Comparison of ENCODE assay signal across 11 cellular contexts in the genomic region with DNA sequence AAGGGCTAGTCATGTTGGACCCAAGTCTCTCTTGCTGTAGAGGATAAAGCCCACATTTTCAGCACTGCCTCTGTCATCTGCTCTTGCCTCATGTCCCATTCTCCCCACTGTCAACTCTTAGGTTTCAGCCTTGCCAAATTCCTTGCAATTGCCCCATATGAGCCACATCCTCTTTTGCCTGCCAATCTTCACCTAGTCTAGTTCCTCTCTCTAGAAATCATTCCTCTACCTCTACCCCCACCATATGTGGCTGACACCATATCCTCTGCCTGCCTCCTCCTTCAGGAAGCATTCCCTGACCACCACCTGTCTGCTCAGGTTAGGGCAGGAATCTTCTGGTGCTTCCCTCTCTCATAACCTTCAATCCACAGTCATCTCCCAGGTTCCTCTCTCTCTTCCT. TPM values are rescaled to one million over a fixed set of nuclear protein-coding genes. Genes with fewer than 3 reads are reported as not detected.
A peak's percentile ranks its signal among the peaks of the same experiment; 100 is the strongest.
DNase-seq lines count a peak whose midpoint lies in the region; ATAC-seq and TF ChIP-seq lines count a peak whose summit lies in the region.
"Had no signal": no experiment of that assay in that cellular context is flagged by ENCODE, and none has a peak within 500 bp of the region (broad histone marks: within the 10 kb centered on the region; RNA-seq: fewer than 3 reads in every experiment).

No MANE protein-coding gene starts in this region.

- DNase-seq in GM04504 (ENCODE audit: low read depth) (peak; percentile 43), Peyer's patch (no peak), epithelial cell of esophagus (ENCODE audit: low read depth) (peak; percentile 44), germinal center (ENCODE audit: low spot score) (no peak), HuH-7 (ENCODE audit: low spot score) (no peak)
- DNase-seq: activated CD4-positive, alpha-beta T cell treated with anti-CD3 and anti-CD28 coated beads, Interleukin-2, amount 50 U/mL, for 1 hour; mesendoderm had no signal

- H3K27ac ChIP-seq in Peyer's patch (peak overlapping the region in 3 of 4 donors; percentile 61 to 82 (median 67)), skin epidermis (peak overlapping the region in 12 of 21 experiments; percentile 6 to 83 (median 57))
- H3K27ac ChIP-seq: KMS-11 had no signal

- TF ChIP-seq POLR2A in Peyer's patch (IDR thresholded peaks at IDR 0.05) = no peak

- H3K9me3 ChIP-seq in Peyer's patch = no peaks in the 10 kb centered on the region

- peaks cover 8 to 53% (median 19%) of the 10 kb centered on the region in 4 donors for H3K4me1 ChIP-seq in Peyer's patch

- no peaks in the 10 kb centered on the region for H3K27me3 ChIP-seq in Peyer's patch

- H3K36me3 ChIP-seq in Peyer's patch = peaks cover 0 to 9% (median 0%) of the 10 kb centered on the region in 3 donors

- no peak for ATAC-seq in HG03108 (IDR thresholded peaks at IDR 0.05; ENCODE audit: unreplicated experiment)
- ATAC-seq in HG03159 (IDR thresholded peaks at IDR 0.05; ENCODE audit: unreplicated experiment) = no peak

- H3K4me3 ChIP-seq in Peyer's patch (no peak overlapping the region), epithelial cell of esophagus (ENCODE audit: low read length) (no peak overlapping the region), skin epidermis (no peak overlapping the region)

- TF ChIP-seq CTCF in Peyer's patch (IDR thresholded peaks at IDR 0.05) = no peak
- no peak for TF ChIP-seq CTCF in epithelial cell of esophagus (IDR thresholded peaks at IDR 0.05; ENCODE audit: insufficient read depth, low read depth, low read length, missing control alignments)

RNA-seq across cellular contexts. Expression of gene SLC9A1, which starts 38.2 kb away (rescaled TPM):
- 10 to 100 TPM in 3 of 4 donors, 1 to 10 TPM in 1; 5.8 to 68.3 (median 48.2) TPM for total RNA-seq in Peyer's patch

Comparison
In these comparisons a context has a peak if more than half of its experiments do, and no peak if none do; other contexts are left out.
1. DNase-seq: peak in GM04504 (single experiment) and epithelial cell of esophagus (single experiment); none in Peyer's patch (0 of 3), germinal center (single experiment) and HuH-7 (single experiment).